Comparison of ENCODE assay signal across 25 cellular contexts in the genomic region with DNA sequence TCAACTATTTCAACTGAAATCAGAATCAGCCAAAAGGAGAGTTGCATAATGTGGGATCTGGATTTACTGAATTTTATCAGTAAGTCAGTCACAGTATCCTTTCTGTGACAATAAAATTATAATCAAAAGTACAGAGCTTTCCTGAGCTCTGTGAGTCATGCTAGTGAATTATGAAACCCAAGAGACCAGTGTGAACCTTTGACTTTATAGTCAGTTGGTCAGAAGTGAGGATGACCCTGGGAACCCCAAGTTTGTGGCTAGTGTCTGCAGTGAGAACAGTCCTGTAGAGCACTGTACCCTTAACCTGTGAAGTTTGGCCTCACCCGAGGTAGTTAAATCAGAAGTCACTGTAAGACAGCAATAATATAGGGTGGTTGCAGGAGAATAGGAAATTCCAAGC.
"Had no signal": no experiment of that assay in that cellular context is flagged by ENCODE, and none has a peak within 500 bp of the region (broad histone marks: within the 10 kb centered on the region; RNA-seq: fewer than 3 reads in every experiment).

No MANE protein-coding gene starts in this region.

- H3K4me3 Mint-ChIP-seq: natural killer cell; stimulated activated naive CD8-positive, alpha-beta T cell treated with anti-CD3 and anti-CD28 coated beads, Interleukin-15, amount 100 ng/mL, for 72 hours had no signal

- H3K4me1 Mint-ChIP-seq: natural killer cell; stimulated activated naive CD8-positive, alpha-beta T cell treated with anti-CD3 and anti-CD28 coated beads, Interleukin-15, amount 100 ng/mL, for 72 hours had no signal

- H3K27ac Mint-ChIP-seq: natural killer cell; progenitor cell of endocrine pancreas; stimulated activated naive CD8-positive, alpha-beta T cell treated with anti-CD3 and anti-CD28 coated beads, Interleukin-15, amount 100 ng/mL, for 72 hours had no signal

- ATAC-seq: esophagus mucosa; gastrocnemius medialis; left ventricle myocardium superior; lower lobe of right lung; natural killer cell; pancreas; sciatic nerve; stimulated activated naive CD8-positive, alpha-beta T cell treated with anti-CD3 and anti-CD28 coated beads, Interleukin-15, amount 100 ng/mL, for 72 hours; upper lobe of right lung had no signal

- H3K4me2 ChIP-seq: smooth muscle cell had no signal

- H3K36me3 ChIP-seq: gastrocnemius medialis, lower lobe of right lung, neutrophil, pancreas, right atrium auricular region, suprapubic skin, transverse colon, upper lobe of right lung, uterus had no signal

- H3K4me3 ChIP-seq: gastrocnemius medialis, lower lobe of right lung, pancreas, right atrium auricular region, smooth muscle cell, suprapubic skin, transverse colon, upper lobe of right lung, uterus had no signal

- H3K27ac ChIP-seq: gastrocnemius medialis, lower lobe of right lung, neutrophil, pancreas, right atrium auricular region, suprapubic skin, transverse colon, upper lobe of right lung, uterus had no signal

- H3K27me3 ChIP-seq: gastrocnemius medialis, neutrophil, pancreas, right atrium auricular region, suprapubic skin, transverse colon, upper lobe of right lung, uterus had no signal

- H3K4me1 ChIP-seq: gastrocnemius medialis, lower lobe of right lung, pancreas, right atrium auricular region, suprapubic skin, transverse colon, upper lobe of right lung, uterus had no signal

- DNase-seq: cortex of kidney; effector CD4-positive, alpha-beta T cell; foreskin fibroblast; gastrocnemius medialis; head of caudate nucleus; left ventricle myocardium superior; lower lobe of right lung; natural killer cell; pancreas; stimulated activated CD4-positive, alpha-beta T cell treated with anti-CD3 and anti-CD28 coated beads, Interleukin-12 subunit alpha, Interleukin-12 subunit beta, amount 100 ng/mL, for 4 hours; stimulated activated CD4-positive, alpha-beta T cell treated with anti-CD3 and anti-CD28 coated beads, Interleukin-1b, Interleukin-23, amount 100 ng/mL, for 48 hours; stimulated activated CD4-positive, alpha-beta T cell treated with anti-CD3 and anti-CD28 coated beads, Interleukin-4, amount 100 ng/mL, for 1 hour; stimulated activated CD8-positive, alpha-beta memory T cell treated with anti-CD3 and anti-CD28 coated beads, Interleukin-4, amount 100 ng/mL, for 48 hours; stimulated activated naive CD4-positive, alpha-beta T cell; stimulated activated naive CD8-positive, alpha-beta T cell treated with anti-CD3 and anti-CD28 coated beads, Interleukin-15, amount 100 ng/mL, for 72 hours; transverse colon; upper lobe of right lung; uterus had no signal

- H3K36me3 Mint-ChIP-seq: natural killer cell had no signal

- H3K27me3 Mint-ChIP-seq: progenitor cell of endocrine pancreas; stimulated activated naive CD8-positive, alpha-beta T cell treated with anti-CD3 and anti-CD28 coated beads, Interleukin-15, amount 100 ng/mL, for 72 hours had no signal
